In genomic region chr19:6372594-6373095, GRCh38 we compare ENCODE assay signal across 8 cellular contexts. TPM values are rescaled to one million over a fixed set of nuclear protein-coding genes. Genes with fewer than 3 reads are reported as not detected.
DNase-seq lines count a peak whose midpoint lies in the region; ATAC-seq and TF ChIP-seq lines count a peak whose summit lies in the region.

TSS of gene ALKBH7 (plus strand) at chr19:6372794. CDS start at chr19:6372821, 27 bp downstream.

- H3K27me3 Mint-ChIP-seq in naive thymus-derived CD8-positive, alpha-beta T cell = no peaks in the 10 kb centered on the region
- H3K27me3 Mint-ChIP-seq in stimulated activated naive B cell treated with anti-CD40 and anti-IgM and Interleukin-4, amounts not matched to agents 10 μg/mL and 1 μg/mL and 100 μg/mL, for 72 hours = no peaks in the 10 kb centered on the region

- ATAC-seq in DND-41 (ENCODE audit: insufficient read depth, low read depth) = peak; percentile 85
- peak; percentile 82 to 85 for ATAC-seq in naive thymus-derived CD8-positive, alpha-beta T cell
- ATAC-seq in stimulated activated naive B cell treated with anti-CD40 and anti-IgM and Interleukin-4, amounts not matched to agents 10 μg/mL and 1 μg/mL and 100 μg/mL, for 72 hours (replicated peaks) = peak; percentile 83 to 84

- H3K79me2 ChIP-seq in DND-41 (ENCODE audit: insufficient read depth, low read length) = peaks cover 9% of the 10 kb centered on the region; the same call in 1 of the 2 replicates

- H3K27ac ChIP-seq in DND-41 (ENCODE audit: low read length) (peak within 1 kb of the TSS; percentile 93), RWPE1 (peak within 1 kb of the TSS; percentile 98)

- DNase-seq in DND-41 = peak; percentile 99
- peak; percentile 94 for DNase-seq in GOT3 (lab: John Stamatoyannopoulos, UW)
- DNase-seq in LNCaP clone FGC (ENCODE audit: low read depth) = peak; percentile 99
- DNase-seq in RWPE1 (ENCODE audit: low spot score) = peak; percentile 95
- DNase-seq in activated effector memory CD4-positive, alpha-beta T cell treated with Interleukin-2 at 50 U/mL for 16 hours = peak; percentile 94
- DNase-seq in fibroblast of peridontal ligament (ENCODE audit: extremely low read depth) = peak; percentile 100
- peak; percentile 87 to 99 (median 98) for DNase-seq in naive thymus-derived CD8-positive, alpha-beta T cell
- peak; percentile 98 for DNase-seq in stimulated activated naive B cell treated with anti-CD40 and anti-IgM and Interleukin-4, amounts not matched to agents 10 μg/mL and 1 μg/mL and 100 μg/mL, for 72 hours

- no peaks in the 10 kb centered on the region for H3K9me3 ChIP-seq in DND-41 (ENCODE audit: insufficient read depth, low read length, severe bottlenecking)

- peaks cover 12 to 26% (median 22%) of the 10 kb centered on the region in 4 donors for H3K4me1 Mint-ChIP-seq in naive thymus-derived CD8-positive, alpha-beta T cell
- peaks cover 15 to 22% of the 10 kb centered on the region in 2 donors for H3K4me1 Mint-ChIP-seq in stimulated activated naive B cell treated with anti-CD40 and anti-IgM and Interleukin-4, amounts not matched to agents 10 μg/mL and 1 μg/mL and 100 μg/mL, for 72 hours

- H3K36me3 Mint-ChIP-seq in naive thymus-derived CD8-positive, alpha-beta T cell = peaks cover 0 to 20% (median 4%) of the 10 kb centered on the region in 3 donors
- H3K36me3 Mint-ChIP-seq in stimulated activated naive B cell treated with anti-CD40 and anti-IgM and Interleukin-4, amounts not matched to agents 10 μg/mL and 1 μg/mL and 100 μg/mL, for 72 hours = peaks cover 14 to 25% of the 10 kb centered on the region in 2 donors

- peaks cover 31% of the 10 kb centered on the region for H3K36me3 ChIP-seq in DND-41 (ENCODE audit: insufficient read depth, low read length)

- CTCF ChIA-PET in RWPE1 (lab: Yijun Ruan, JAX) = interaction anchor here (0.9 kb wide), 1 partner anchor 350 kb away, joined by 5 read pairs; no protein-coding TSS in a partner anchor

- H3K4me3 ChIP-seq in DND-41 (ENCODE audit: low read depth in 1 of 2, low read length in 2 of 2) = peak within 1 kb of the TSS; percentile 72 to 84
- peak within 1 kb of the TSS; percentile 84 for H3K4me3 ChIP-seq in LNCaP clone FGC (ENCODE audit: low read depth, low read length)

- TF ChIP-seq CTCF in DND-41 (IDR thresholded peaks at IDR 0.05; ENCODE audit: borderline replicate concordance, extremely low read depth, low read length, poor library complexity, severe bottlenecking) = no peak
- no peak for TF ChIP-seq CTCF in LNCaP clone FGC (IDR thresholded peaks at IDR 0.05; ENCODE audit: control insufficient read depth, extremely low read depth, insufficient read depth)
- TF ChIP-seq CTCF in RWPE1 (conservative IDR thresholded peaks at IDR 0.05; ENCODE audit: low read depth) = no peak

- no peaks in the 10 kb centered on the region for H3K9me3 Mint-ChIP-seq in naive thymus-derived CD8-positive, alpha-beta T cell
- no peaks in the 10 kb centered on the region for H3K9me3 Mint-ChIP-seq in stimulated activated naive B cell treated with anti-CD40 and anti-IgM and Interleukin-4, amounts not matched to agents 10 μg/mL and 1 μg/mL and 100 μg/mL, for 72 hours

- peaks cover 20% of the 10 kb centered on the region for H3K4me1 ChIP-seq in DND-41 (ENCODE audit: insufficient read depth, low read length)

- peak within 1 kb of the TSS; percentile 81 for H3K4me2 ChIP-seq in DND-41 (ENCODE audit: insufficient read depth, low read length)

- POLR2A ChIA-PET in RWPE1 (lab: Yijun Ruan, JAX; ENCODE audit: low non-redundant PET) = interaction anchor here (0.6 to 1.0 kb wide), 3 partner anchors 24 to 158 kb away, joined by 3 to 9 read pairs (median 8); partner anchors contain the start of gene TNFSF9
- POLR2A ChIA-PET in naive thymus-derived CD8-positive, alpha-beta T cell (lab: Charles Lee) = interaction anchor here (0.5 to 3.3 kb wide), 14 partner anchors 10 to 1257 kb away, joined by 3 to 83 read pairs (median 5); partner anchors contain the start of genes CLPP, DENND1C, GTF2F1 and KHSRP

- H3K4me3 Mint-ChIP-seq in naive thymus-derived CD8-positive, alpha-beta T cell = peak within 1 kb of the TSS; percentile 86 to 97 (median 93)
- H3K4me3 Mint-ChIP-seq in stimulated activated naive B cell treated with anti-CD40 and anti-IgM and Interleukin-4, amounts not matched to agents 10 μg/mL and 1 μg/mL and 100 μg/mL, for 72 hours = peak within 1 kb of the TSS; percentile 94 to 99

- H3K27ac Mint-ChIP-seq in naive thymus-derived CD8-positive, alpha-beta T cell = peak within 1 kb of the TSS; percentile 73 to 98 (median 95)
- H3K27ac Mint-ChIP-seq in stimulated activated naive B cell treated with anti-CD40 and anti-IgM and Interleukin-4, amounts not matched to agents 10 μg/mL and 1 μg/mL and 100 μg/mL, for 72 hours = peak within 1 kb of the TSS; percentile 98

- H2AFZ ChIP-seq in DND-41 (ENCODE audit: low read depth, low read length) = peak within 1 kb of the TSS; percentile 93

- H4K20me1 ChIP-seq in DND-41 (ENCODE audit: insufficient read depth, low read length) = no peaks in the 10 kb centered on the region; the same call in 1 of the 2 replicates

- peak within 1 kb of the TSS; percentile 88 for H3K9ac ChIP-seq in DND-41 (ENCODE audit: low read depth, low read length)

- H3K27me3 ChIP-seq in DND-41 (ENCODE audit: insufficient read depth, low read length, poor library complexity) = no peaks in the 10 kb centered on the region

RNA-seq across cellular contexts. Expression of gene ALKBH7, which starts in this region (rescaled TPM):
- total RNA-seq in naive thymus-derived CD8-positive, alpha-beta T cell = 10 to 100 TPM; 73.7 TPM
- 100 to 1,000 TPM; 130 to 162 (median 144) TPM for polyA plus RNA-seq in naive thymus-derived CD8-positive, alpha-beta T cell

Comparison
In these comparisons a context has a peak if more than half of its experiments do, and no peak if none do; other contexts are left out.
1. Peak in every context shown above with its lines: DNase-seq, ATAC-seq, H3K4me3 ChIP-seq and H3K27ac ChIP-seq.